In genomic region chr4:9765091-9765490, GRCh38 we compare ENCODE assay signal across 9 cellular contexts. TPM values are rescaled to one million over a fixed set of nuclear protein-coding genes. Genes with fewer than 3 reads are reported as not detected.
DNase-seq lines count a peak whose midpoint lies in the region; ATAC-seq and TF ChIP-seq lines count a peak whose summit lies in the region.
"Had no signal": no experiment of that assay in that cellular context is flagged by ENCODE, and none has a peak within 500 bp of the region (broad histone marks: within the 10 kb centered on the region; RNA-seq: fewer than 3 reads in every experiment).

No MANE protein-coding gene starts in this region.

- H3K79me2 ChIP-seq in Karpas-422 (ENCODE audit: low read length) = no peaks in the 10 kb centered on the region

- TF ChIP-seq CTCF in osteocyte (IDR thresholded peaks at IDR 0.05) = peak; percentile 19

- no peak overlapping the region for H3K4me3 Mint-ChIP-seq in osteocyte (ENCODE audit: unreplicated experiment)
- H3K4me3 Mint-ChIP-seq in activated CD8-positive, alpha-beta memory T cell treated with anti-CD3 and anti-CD28 coated beads, Interleukin-2, amount 10 ng/mL, durations not matched to agents 7 days and 5 days = no peak overlapping the region
- H3K4me3 Mint-ChIP-seq: B cell had no signal

- no peaks in the 10 kb centered on the region for H3K4me1 ChIP-seq in Karpas-422 (ENCODE audit: low read length)

- H3K4me1 Mint-ChIP-seq in osteocyte (ENCODE audit: unreplicated experiment) = no peaks in the 10 kb centered on the region
- no peaks in the 10 kb centered on the region for H3K4me1 Mint-ChIP-seq in activated CD8-positive, alpha-beta memory T cell treated with anti-CD3 and anti-CD28 coated beads, Interleukin-2, amount 10 ng/mL, durations not matched to agents 7 days and 5 days
- H3K4me1 Mint-ChIP-seq: B cell had no signal

- ATAC-seq in activated CD8-positive, alpha-beta memory T cell treated with anti-CD3 and anti-CD28 coated beads, Interleukin-2, amount 10 ng/mL, durations not matched to agents 7 days and 5 days = no peak
- no peak for ATAC-seq in HG02885 (IDR thresholded peaks at IDR 0.05; ENCODE audit: poor library complexity, unreplicated experiment)

- H3K4me2 ChIP-seq in Karpas-422 (ENCODE audit: low read depth, low read length, poor library complexity, severe bottlenecking) = no peak overlapping the region

- H3K9ac ChIP-seq in Karpas-422 (ENCODE audit: low read length) = no peak overlapping the region

- no peaks in the 10 kb centered on the region for H3K9me3 Mint-ChIP-seq in osteocyte (ENCODE audit: unreplicated experiment)
- no peaks in the 10 kb centered on the region for H3K9me3 Mint-ChIP-seq in activated CD8-positive, alpha-beta memory T cell treated with anti-CD3 and anti-CD28 coated beads, Interleukin-2, amount 10 ng/mL, durations not matched to agents 7 days and 5 days (ENCODE audit: low read depth)

- H3K36me3 Mint-ChIP-seq in osteocyte (ENCODE audit: unreplicated experiment) = no peaks in the 10 kb centered on the region
- H3K36me3 Mint-ChIP-seq in activated CD8-positive, alpha-beta memory T cell treated with anti-CD3 and anti-CD28 coated beads, Interleukin-2, amount 10 ng/mL, durations not matched to agents 7 days and 5 days = no peaks in the 10 kb centered on the region

- no peak overlapping the region for H2AFZ ChIP-seq in Karpas-422 (ENCODE audit: low read length)

- H3K4me3 ChIP-seq in Karpas-422 (ENCODE audit: low read length) = no peak overlapping the region

- DNase-seq in NCI-H1694 treated with DMSO at 0.1 percent for 48 hours (lab: John Stamatoyannopoulos, UW) (peak; percentile 4), NCI-H1694 (lab: John Stamatoyannopoulos, UW) (no peak), Karpas-422 (peak; percentile 75), dermis microvascular lymphatic vessel endothelial cell (ENCODE audit: low read depth in 2 of 2) (peak; percentile 6 to 32), osteocyte (ENCODE audit: extremely low spot score, unreplicated experiment) (no peak), AML-193 (lab: John Stamatoyannopoulos, UW) (no peak)
- DNase-seq in activated CD8-positive, alpha-beta memory T cell treated with anti-CD3 and anti-CD28 coated beads, Interleukin-2, amount 10 ng/mL, durations not matched to agents 7 days and 5 days = no peak

- H3K27me3 Mint-ChIP-seq in osteocyte (ENCODE audit: unreplicated experiment) = peaks cover 3% of the 10 kb centered on the region
- H3K27me3 Mint-ChIP-seq in activated CD8-positive, alpha-beta memory T cell treated with anti-CD3 and anti-CD28 coated beads, Interleukin-2, amount 10 ng/mL, durations not matched to agents 7 days and 5 days = peaks cover 41% of the 10 kb centered on the region

- H3K9me2 ChIP-seq in Karpas-422 (replicated peaks; ENCODE audit: insufficient read depth, low read length) = no peaks in the 10 kb centered on the region

- H3K27ac Mint-ChIP-seq in osteocyte (ENCODE audit: unreplicated experiment) = no peak overlapping the region
- H3K27ac Mint-ChIP-seq in activated CD8-positive, alpha-beta memory T cell treated with anti-CD3 and anti-CD28 coated beads, Interleukin-2, amount 10 ng/mL, durations not matched to agents 7 days and 5 days = no peak overlapping the region
- H3K27ac Mint-ChIP-seq: B cell had no signal

- H3K36me3 ChIP-seq in Karpas-422 (ENCODE audit: insufficient read depth, low read length) = no peaks in the 10 kb centered on the region

- H3K27me3 ChIP-seq in Karpas-422 (ENCODE audit: low read length) = no peaks in the 10 kb centered on the region

- no peaks in the 10 kb centered on the region for H3K9me3 ChIP-seq in Karpas-422 (ENCODE audit: low read length)

- CTCF ChIA-PET in activated CD8-positive, alpha-beta memory T cell treated with anti-CD3 and anti-CD28 coated beads, Interleukin-2, amount 10 ng/mL, durations not matched to agents 7 days and 5 days (lab: Charles Lee) = interaction anchor here (0.9 to 7.8 kb wide), 6 partner anchors 58 to 254 kb away, joined by 3 to 93 read pairs (median 4); no protein-coding TSS in a partner anchor

- no peak overlapping the region for H3K27ac ChIP-seq in Karpas-422 (ENCODE audit: low read length)

- H4K20me1 ChIP-seq in Karpas-422 (ENCODE audit: insufficient read depth, low read depth, low read length) = no peaks in the 10 kb centered on the region

RNA-seq across cellular contexts. Expression of gene DRD5, which starts 16.3 kb away (rescaled TPM):
- not detected in 2 replicates for total RNA-seq in Karpas-422 (2014; rRNA removed; shearing (Covaris generic); ENCODE audit: low replicate concordance)
- total RNA-seq in dermis microvascular lymphatic vessel endothelial cell = not detected in 2 replicates
- total RNA-seq in osteocyte = not detected in 2 replicates
- not detected for total RNA-seq in activated CD8-positive, alpha-beta memory T cell treated with anti-CD3 and anti-CD28 coated beads, Interleukin-2, amount 10 ng/mL, durations not matched to agents 7 days and 5 days
- total RNA-seq: B cell had no signal

Comparison
In these comparisons a context has a peak if more than half of its experiments do, and no peak if none do; other contexts are left out.
1. DNase-seq: peak in NCI-H1694 treated with DMSO at 0.1 percent for 48 hours (single experiment), Karpas-422 (single experiment) and dermis microvascular lymphatic vessel endothelial cell (2 of 2); none in NCI-H1694 (single experiment), osteocyte (single experiment), activated CD8-positive, alpha-beta memory T cell treated with anti-CD3 and anti-CD28 coated beads, Interleukin-2, amount 10 ng/mL, durations not matched to agents 7 days and 5 days (single experiment) and AML-193 (0 of 2).